Comparison of ENCODE assay signal across 9 cellular contexts in the genomic region with DNA sequence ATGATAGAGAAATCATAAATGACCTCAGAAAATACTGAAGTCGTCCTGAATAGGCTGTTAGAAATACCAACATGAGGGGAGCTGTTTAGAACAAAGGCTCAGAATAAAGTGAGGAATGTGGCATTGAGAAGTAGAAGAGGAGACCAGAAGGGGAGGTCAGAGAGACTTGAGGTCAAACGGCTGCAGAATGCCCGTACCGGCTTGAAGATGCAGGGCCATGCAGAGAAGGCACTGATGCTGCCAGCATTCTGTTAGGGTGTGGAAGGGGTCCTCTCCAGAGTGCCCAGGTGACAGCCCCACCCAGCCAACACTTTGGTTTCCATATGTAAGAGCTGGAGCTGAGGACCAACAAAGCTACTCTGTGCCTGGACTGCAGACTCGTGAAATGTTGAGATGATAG.
"Had no signal": no experiment of that assay in that cellular context is flagged by ENCODE, and none has a peak within 500 bp of the region (broad histone marks: within the 10 kb centered on the region; RNA-seq: fewer than 3 reads in every experiment).

No MANE protein-coding gene starts in this region.

- H3K4me1 ChIP-seq: HAP-1 had no signal

- DNase-seq: GM23248, GOT3, H7, H9, HCEC 1CT, HFFc6 had no signal

- H3K27ac ChIP-seq: GM23248 had no signal

- H3K36me3 ChIP-seq: HAP-1 had no signal

- H3K9me3 ChIP-seq: HAP-1 had no signal

- H3K4me3 ChIP-seq: GM23248, GM23338, HAP-1 had no signal

- ATAC-seq: GM23338, HCT116 had no signal
